In genomic region chr10:29784175-29784773, GRCh38 we compare ENCODE assay signal across 9 cellular contexts.
DNase-seq lines count a peak whose midpoint lies in the region; ATAC-seq and TF ChIP-seq lines count a peak whose summit lies in the region.
"Had no signal": no experiment of that assay in that cellular context is flagged by ENCODE, and none has a peak within 500 bp of the region (broad histone marks: within the 10 kb centered on the region; RNA-seq: fewer than 3 reads in every experiment).

No MANE protein-coding gene starts in this region.

- ATAC-seq in omental fat pad (ENCODE audit: low FRiP score): peak; percentile 44
- ATAC-seq in GM18909 (IDR thresholded peaks at IDR 0.05; ENCODE audit: poor library complexity, unreplicated experiment): no peak
- ATAC-seq: stimulated activated memory B cell treated with anti-CD40 and anti-IgM and Interleukin-4, amounts not matched to agents 10 μg/mL and 1 μg/mL and 100 μg/mL, for 72 hours had no signal

- TF ChIP-seq CTCF in omental fat pad (IDR thresholded peaks at IDR 0.05): no peak

- in situ Hi-C loops in G401 (cut with HindIII; ENCODE audit: low sequenced_read_pairs): no loop called here

- DNase-seq in Ammon's horn (ENCODE audit: low spot score): peak; percentile 5
- DNase-seq in RKO (ENCODE audit: low spot score): peak; percentile 93
- peak; percentile 100 for DNase-seq in fibroblast of peridontal ligament (ENCODE audit: extremely low read depth)
- DNase-seq in omental fat pad (ENCODE audit: low spot score): no peak
- DNase-seq in middle frontal gyrus (ENCODE audit: extremely low spot score, low spot score): no peak
- DNase-seq in G401 (ENCODE audit: low spot score): no peak
- DNase-seq in superior temporal gyrus (ENCODE audit: extremely low spot score): no peak

Comparison
In these comparisons a context has a peak if more than half of its experiments do, and no peak if none do; other contexts are left out.
1. DNase-seq: peak in Ammon's horn (single experiment), RKO (single experiment) and fibroblast of peridontal ligament (single experiment); none in omental fat pad (single experiment), middle frontal gyrus (single experiment), G401 (single experiment) and superior temporal gyrus (single experiment).